8 cellular contexts compared by ENCODE assay signal in the genomic region with DNA sequence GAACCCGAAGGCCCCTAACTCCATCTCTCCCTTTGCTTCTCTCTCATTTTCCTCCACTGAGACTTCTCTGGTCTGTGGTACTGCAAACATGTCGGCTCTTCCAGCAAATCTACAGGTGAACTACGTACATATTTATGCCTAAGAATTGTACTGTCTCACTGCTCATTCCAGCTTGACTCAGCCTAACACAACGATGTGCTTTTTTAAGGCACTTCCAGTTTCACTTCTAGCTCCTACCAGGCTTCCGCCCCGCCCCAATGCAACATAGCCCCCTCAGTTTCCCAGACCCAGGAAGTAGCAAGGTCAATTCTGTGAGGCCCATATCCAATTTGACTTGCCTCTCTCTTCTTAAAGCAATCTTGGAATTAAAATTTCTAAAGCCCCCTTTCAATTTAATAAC.
A peak's percentile ranks its signal among the peaks of the same experiment; 100 is the strongest.
DNase-seq lines count a peak whose midpoint lies in the region; ATAC-seq lines count a peak whose summit lies in the region.

No MANE protein-coding gene starts in this region.

- no peaks in the 10 kb centered on the region for H3K36me3 Mint-ChIP-seq in activated naive CD8-positive, alpha-beta T cell

- DNase-seq in RPMI7951 (ENCODE audit: low read depth) (peak; percentile 79), left ventricle myocardium superior (peak; percentile 69), NCI-H1436 treated with DMSO at 0.1 percent for 48 hours (lab: John Stamatoyannopoulos, UW) (no peak), NCI-H82 treated with DMSO at 0.1 percent for 48 hours (lab: John Stamatoyannopoulos, UW; ENCODE audit: unreplicated experiment) (no peak)
- peak; percentile 71 for DNase-seq in stimulated activated CD4-positive, alpha-beta T cell treated with anti-CD3 and anti-CD28 coated beads, Interleukin-15, amount 100 ng/mL, for 24 hours

- peak overlapping the region; percentile 94 for H3K27ac Mint-ChIP-seq in activated naive CD8-positive, alpha-beta T cell

- H3K9me3 Mint-ChIP-seq in activated naive CD8-positive, alpha-beta T cell (ENCODE audit: low read depth), result no peaks in the 10 kb centered on the region

- intact Hi-C loops in left ventricle myocardium superior (cut with micrococcal nuclease), result no loop called here

- no peaks in the 10 kb centered on the region for H3K27me3 Mint-ChIP-seq in activated naive CD8-positive, alpha-beta T cell

- peak overlapping the region; percentile 84 for H3K4me3 Mint-ChIP-seq in activated naive CD8-positive, alpha-beta T cell

- ATAC-seq in GM18498 (IDR thresholded peaks at IDR 0.05; ENCODE audit: unreplicated experiment), result peak; percentile 91
- ATAC-seq in HG02759 (IDR thresholded peaks at IDR 0.05; ENCODE audit: unreplicated experiment), result peak; percentile 97
- ATAC-seq in left ventricle myocardium superior, result peak; percentile 94

- H3K4me1 Mint-ChIP-seq in activated naive CD8-positive, alpha-beta T cell (ENCODE audit: low read depth), result peaks cover 40% of the 10 kb centered on the region

Comparison
In these comparisons a context has a peak if more than half of its experiments do, and no peak if none do; other contexts are left out.
1. DNase-seq: peak in RPMI7951 (single experiment), left ventricle myocardium superior (single experiment) and stimulated activated CD4-positive, alpha-beta T cell treated with anti-CD3 and anti-CD28 coated beads, Interleukin-15, amount 100 ng/mL, for 24 hours (single experiment); none in NCI-H1436 treated with DMSO at 0.1 percent for 48 hours (single experiment) and NCI-H82 treated with DMSO at 0.1 percent for 48 hours (single experiment).
2. Peak in every context shown above with its lines, with median percentiles within 50 percentile points of each other: ATAC-seq.